ENCODE assay signal across 18 cellular contexts in genomic region chr17:49508891-49509587, GRCh38. TPM values are rescaled to one million over a fixed set of nuclear protein-coding genes. Genes with fewer than 3 reads are reported as not detected.
DNase-seq lines count a peak whose midpoint lies in the region; ATAC-seq, FAIRE-seq and TF ChIP-seq lines count a peak whose summit lies in the region.
"Had no signal": no experiment of that assay in that cellular context is flagged by ENCODE, and none has a peak within 500 bp of the region (broad histone marks: within the 10 kb centered on the region; RNA-seq: fewer than 3 reads in every experiment).

No MANE protein-coding gene starts in this region.

- H3K36me3 ChIP-seq in SK-N-SH (replicated peaks in 1 of 2; ENCODE audit: control insufficient read depth in 1 of 2, insufficient read depth in 2 of 2, low read length in 1 of 2): no peaks in the 10 kb centered on the region
- H3K36me3 ChIP-seq in Panc1 (ENCODE audit: control insufficient read depth, insufficient read depth, low read length): no peaks in the 10 kb centered on the region
- H3K36me3 ChIP-seq: gastroesophageal sphincter, SJSA1 had no signal

- no peak overlapping the region for H3K4me3 ChIP-seq in SK-N-SH (ENCODE audit: low read depth in 2 of 2, low read length in 1 of 2)
- no peak overlapping the region for H3K4me3 ChIP-seq in Panc1 (ENCODE audit: low read depth in 2 of 2, low read length in 2 of 2)
- H3K4me3 ChIP-seq in iPS-18c (ENCODE audit: insufficient read depth, low read depth, low read length): peak overlapping the region; percentile 6; the same call in 1 of the 2 replicates
- H3K4me3 ChIP-seq: gastroesophageal sphincter, SJSA1 had no signal

- TF ChIP-seq CTCF in SK-N-SH (IDR thresholded peaks at IDR 0.05): no peak
- no peak for TF ChIP-seq CTCF in Panc1 (IDR thresholded peaks at IDR 0.05)

- TF ChIP-seq RAD21 in SK-N-SH (IDR thresholded peaks at IDR 0.05; ENCODE audit: low read length): no peak

- POLR2A ChIA-PET in SK-N-SH (lab: Yijun Ruan, JAX) (interaction anchor here (1.8 kb wide), 1 partner anchor 13 kb away, joined by 12 read pairs; the partner anchor contains the start of gene NGFR), Panc1 (lab: Charles Lee) (no interaction called here)

- CTCF ChIA-PET in SK-N-SH (lab: Yijun Ruan, JAX): interaction anchor here (0.6 to 15.7 kb wide), 11 partner anchors 9 to 838 kb away, joined by 3 to 453 read pairs (median 7); partner anchors contain the start of gene NGFR
- CTCF ChIA-PET in Panc1 (lab: Charles Lee): interaction anchor here (0.7 kb wide), 1 partner anchor 46 kb away, joined by 3 read pairs; no protein-coding TSS in a partner anchor

- H2AFZ ChIP-seq in SK-N-SH (ENCODE audit: low read depth): no peak overlapping the region

- H3K27me3 ChIP-seq in SK-N-SH (ENCODE audit: insufficient read depth) (peaks cover 18% of the 10 kb centered on the region), Panc1 (ENCODE audit: control insufficient read depth, insufficient read depth, low read length) (no peaks in the 10 kb centered on the region)

- no peak overlapping the region for H3K4me2 ChIP-seq in SK-N-SH

- H3K9ac ChIP-seq in SK-N-SH: no peak overlapping the region

- intact Hi-C loops in Panc1 (cut with micrococcal nuclease; ENCODE audit: unreplicated experiment): no loop called here

- BruUV-seq in Panc1 (replicated peaks; lab: Mats Ljungman, UMichigan): no TSS peak

- TF ChIP-seq EP300 in SK-N-SH (IDR thresholded peaks at IDR 0.05; ENCODE audit: borderline replicate concordance in 1 of 2, low read depth in 1 of 2, low read length in 1 of 2): no peak

- no peaks in the 10 kb centered on the region for H4K20me1 ChIP-seq in SK-N-SH (ENCODE audit: insufficient read depth)

- H3K4me1 ChIP-seq in SK-N-SH (ENCODE audit: control insufficient read depth in 1 of 2, insufficient read depth in 2 of 2, low read depth in 1 of 2, low read length in 1 of 2) (peaks cover 4 to 65% of the 10 kb centered on the region in 2 experiments; a peak in 1 of 4 replicates), Panc1 (ENCODE audit: control insufficient read depth, insufficient read depth, low read length) (peaks cover 17% of the 10 kb centered on the region)

- no peaks in the 10 kb centered on the region for H3K9me3 ChIP-seq in SK-N-SH
- H3K9me3 ChIP-seq in Panc1 (ENCODE audit: control insufficient read depth, insufficient read depth, low read depth, low read length): no peaks in the 10 kb centered on the region
- no peaks in the 10 kb centered on the region for H3K9me3 ChIP-seq in iPS-18c (ENCODE audit: control insufficient read depth, insufficient read depth, low read length)
- H3K9me3 ChIP-seq: gastroesophageal sphincter, SJSA1 had no signal

- no peaks in the 10 kb centered on the region for H3F3A ChIP-seq in SK-N-SH (replicated peaks; ENCODE audit: insufficient read depth)

- H3K27ac ChIP-seq in SK-N-SH (ENCODE audit: low read depth in 2 of 2, low read length in 1 of 2) (peak overlapping the region in 1 of 2 experiments; percentile 82; a peak in 1 of 4 replicates), Panc1 (ENCODE audit: low read length) (peak overlapping the region; percentile 2; the same call in 1 of the 2 replicates)
- H3K27ac ChIP-seq: gastroesophageal sphincter, SJSA1 had no signal

- H3K9me2 ChIP-seq in SK-N-SH: no peaks in the 10 kb centered on the region

- H3K79me2 ChIP-seq in SK-N-SH (ENCODE audit: insufficient read depth): no peaks in the 10 kb centered on the region

- peak; percentile 59 for FAIRE-seq in urothelium cell line (lab: Jason Lieb, UNC)

- in situ Hi-C loops in Panc1 (cut with HindIII; ENCODE audit: low pct_unique_long_range_greater_than_20kb, low sequenced_read_pairs): no loop called here

- ATAC-seq in SK-N-SH treated with all-trans-retinoic acid at 6 μM for 48 hours (no peak), Panc1 (no peak), HG02610 (IDR thresholded peaks at IDR 0.05; ENCODE audit: unreplicated experiment) (no peak)
- ATAC-seq: gastroesophageal sphincter; naive thymus-derived CD8-positive, alpha-beta T cell had no signal

- DNase-seq in SK-N-SH (peak; percentile 55), Panc1 (ENCODE audit: low read depth, low spot score) (no peak), urothelium cell line (ENCODE audit: low spot score) (no peak), hepatic stellate cell (ENCODE audit: low spot score) (no peak), kidney tubule cell (ENCODE audit: low spot score) (no peak)
- DNase-seq: activated CD4-positive, alpha-beta T cell treated with anti-CD3 and anti-CD28 coated beads for 1 hour; activated effector memory CD4-positive, alpha-beta T cell treated with Interleukin-2 at 50 U/mL for 16 hours; NCI-H1930; NCI-H510A; stimulated activated CD8-positive, alpha-beta memory T cell treated with anti-CD3 and anti-CD28 coated beads, Interleukin-4, amount 100 ng/mL, for 48 hours had no signal

- WGBS in SK-N-SH (ENCODE audit: low lambda C conversion rate): 28% methylated on average over 4 of the region's 7 CpGs

TF ChIP-seq in SK-N-SH, 30 proteins besides CTCF, POLR2A, EP300 and RAD21:
- TF ChIP-seq CHD2 (IDR thresholded peaks at IDR 0.05; ENCODE audit: low read length, partially characterized antibody): no peak
- TF ChIP-seq EZH2phosphoT487 (IDR thresholded peaks at IDR 0.05; ENCODE audit: borderline replicate concordance, low read depth): no peak
- TF ChIP-seq SIN3A (IDR thresholded peaks at IDR 0.05; ENCODE audit: borderline replicate concordance, low read depth, low read length): no peak
- no peak for TF ChIP-seq FOSL2 (IDR thresholded peaks at IDR 0.05; ENCODE audit: borderline replicate concordance, low read depth)
- no peak for TF ChIP-seq FOXJ3 (CRISPR knock-in tag; IDR thresholded peaks at IDR 0.05)
- TF ChIP-seq RXRA (IDR thresholded peaks at IDR 0.05; ENCODE audit: borderline replicate concordance, low read depth): no peak
- no peak for TF ChIP-seq TAF1 (IDR thresholded peaks at IDR 0.05; ENCODE audit: borderline replicate concordance, low read depth, low read length)
- TF ChIP-seq GABPA (IDR thresholded peaks at IDR 0.05; ENCODE audit: low read depth): no peak
- TF ChIP-seq RFX5 (IDR thresholded peaks at IDR 0.05; ENCODE audit: low read length): no peak
- no peak for TF ChIP-seq JUND (IDR thresholded peaks at IDR 0.05)
- TF ChIP-seq ELF1 (IDR thresholded peaks at IDR 0.05): no peak
- TF ChIP-seq GATA2 (CRISPR knock-in tag; IDR thresholded peaks at IDR 0.05): no peak
- TF ChIP-seq FOXM1 (IDR thresholded peaks at IDR 0.05; ENCODE audit: low read depth): no peak
- TF ChIP-seq USF2 (IDR thresholded peaks at IDR 0.05; ENCODE audit: borderline replicate concordance, low read depth, low read length): no peak
- no peak for TF ChIP-seq NRF1 (IDR thresholded peaks at IDR 0.05; ENCODE audit: low read depth, low read length)

TF ChIP-seq in SK-N-SH treated with all-trans-retinoic acid at 6 μM for 48 hours, 23 proteins besides CTCF, POLR2A, EP300 and RAD21:
- TF ChIP-seq ZNF70 (CRISPR knock-in tag; IDR thresholded peaks at IDR 0.05) (no peak), OSR1 (CRISPR knock-in tag; IDR thresholded peaks at IDR 0.05) (no peak), ZNF8 (CRISPR knock-in tag; IDR thresholded peaks at IDR 0.05) (no peak)

RNA-seq across cellular contexts. Expression of gene NGFR, which starts 13.9 kb away (rescaled TPM):
- polyA plus RNA-seq in SK-N-SH (2012; rRNA removed): 0.44 and 0.76 TPM in 2 replicates
- 0.37 and 0.59 TPM in 2 replicates for polyA plus RNA-seq in SK-N-SH (2012; cell fraction: cytosol; rRNA removed)
- 0.52 and 0.66 TPM in 2 replicates for polyA plus RNA-seq in SK-N-SH (2012; cell fraction: nucleus; rRNA removed)
- 1.6 TPM for total RNA-seq in Panc1 (2021; ENCODE audit: unreplicated experiment)
- polyA plus RNA-seq in Panc1 (2012; ENCODE audit: insufficient read length): 0.75 TPM
- total RNA-seq: dermis microvascular lymphatic vessel endothelial cell, epithelial cell of proximal tubule had no signal
- polyA plus RNA-seq: naive thymus-derived CD8-positive, alpha-beta T cell had no signal
